In the genomic region with DNA sequence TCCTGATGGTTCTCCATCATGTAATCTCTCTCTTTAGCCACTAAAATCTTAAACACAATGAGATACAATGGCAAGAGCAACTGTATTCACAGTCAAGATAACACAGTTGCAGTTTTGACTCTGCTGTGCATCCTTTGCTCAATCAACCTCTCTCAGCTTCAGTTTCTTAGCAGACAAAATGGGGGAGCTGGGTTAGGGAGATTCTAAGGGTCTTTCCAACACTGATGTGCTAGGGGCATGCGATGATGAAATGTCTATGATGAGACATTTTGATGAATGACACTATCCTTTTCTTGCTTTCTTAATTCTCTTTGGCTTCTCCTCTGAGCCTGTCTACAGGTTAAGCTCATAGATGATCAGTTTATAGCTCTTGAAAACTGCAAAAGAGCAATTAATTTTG, we compare ENCODE assay signal across 1 cellular context.
TF ChIP-seq lines count a peak whose summit lies in the region.

No MANE protein-coding gene starts in this region.

TF ChIP-seq in GM12878, 131 proteins besides CTCF, POLR2A, EP300 and RAD21:
- TF ChIP-seq HDGF (IDR thresholded peaks at IDR 0.05), result no peak
- TF ChIP-seq, protein P1, sequence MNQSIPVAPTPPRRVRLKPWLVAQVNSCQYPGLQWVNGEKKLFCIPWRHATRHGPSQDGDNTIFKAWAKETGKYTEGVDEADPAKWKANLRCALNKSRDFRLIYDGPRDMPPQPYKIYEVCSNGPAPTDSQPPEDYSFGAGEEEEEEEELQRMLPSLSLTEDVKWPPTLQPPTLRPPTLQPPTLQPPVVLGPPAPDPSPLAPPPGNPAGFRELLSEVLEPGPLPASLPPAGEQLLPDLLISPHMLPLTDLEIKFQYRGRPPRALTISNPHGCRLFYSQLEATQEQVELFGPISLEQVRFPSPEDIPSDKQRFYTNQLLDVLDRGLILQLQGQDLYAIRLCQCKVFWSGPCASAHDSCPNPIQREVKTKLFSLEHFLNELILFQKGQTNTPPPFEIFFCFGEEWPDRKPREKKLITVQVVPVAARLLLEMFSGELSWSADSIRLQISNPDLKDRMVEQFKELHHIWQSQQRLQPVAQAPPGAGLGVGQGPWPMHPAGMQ (IDR thresholded peaks at IDR 0.05; ENCODE audit: borderline replicate concordance), result no peak
- TF ChIP-seq PML (IDR thresholded peaks at IDR 0.05; ENCODE audit: low read length), result no peak
- TF ChIP-seq SRF (IDR thresholded peaks at IDR 0.05; ENCODE audit: low read depth in 2 of 2, low read length in 2 of 2), result no peak
- no peak for TF ChIP-seq SMARCA5 (IDR thresholded peaks at IDR 0.05)
- TF ChIP-seq ZNF207 (IDR thresholded peaks at IDR 0.05; ENCODE audit: borderline replicate concordance), result no peak
- TF ChIP-seq BCL11A (IDR thresholded peaks at IDR 0.05; ENCODE audit: low read depth, low read length), result no peak
- TF ChIP-seq RELA (IDR thresholded peaks at IDR 0.05; ENCODE audit: borderline replicate concordance, partially characterized antibody), result peak; percentile 40
- TF ChIP-seq ESRRA (IDR thresholded peaks at IDR 0.05; ENCODE audit: low read length), result no peak
- TF ChIP-seq, protein P2, sequence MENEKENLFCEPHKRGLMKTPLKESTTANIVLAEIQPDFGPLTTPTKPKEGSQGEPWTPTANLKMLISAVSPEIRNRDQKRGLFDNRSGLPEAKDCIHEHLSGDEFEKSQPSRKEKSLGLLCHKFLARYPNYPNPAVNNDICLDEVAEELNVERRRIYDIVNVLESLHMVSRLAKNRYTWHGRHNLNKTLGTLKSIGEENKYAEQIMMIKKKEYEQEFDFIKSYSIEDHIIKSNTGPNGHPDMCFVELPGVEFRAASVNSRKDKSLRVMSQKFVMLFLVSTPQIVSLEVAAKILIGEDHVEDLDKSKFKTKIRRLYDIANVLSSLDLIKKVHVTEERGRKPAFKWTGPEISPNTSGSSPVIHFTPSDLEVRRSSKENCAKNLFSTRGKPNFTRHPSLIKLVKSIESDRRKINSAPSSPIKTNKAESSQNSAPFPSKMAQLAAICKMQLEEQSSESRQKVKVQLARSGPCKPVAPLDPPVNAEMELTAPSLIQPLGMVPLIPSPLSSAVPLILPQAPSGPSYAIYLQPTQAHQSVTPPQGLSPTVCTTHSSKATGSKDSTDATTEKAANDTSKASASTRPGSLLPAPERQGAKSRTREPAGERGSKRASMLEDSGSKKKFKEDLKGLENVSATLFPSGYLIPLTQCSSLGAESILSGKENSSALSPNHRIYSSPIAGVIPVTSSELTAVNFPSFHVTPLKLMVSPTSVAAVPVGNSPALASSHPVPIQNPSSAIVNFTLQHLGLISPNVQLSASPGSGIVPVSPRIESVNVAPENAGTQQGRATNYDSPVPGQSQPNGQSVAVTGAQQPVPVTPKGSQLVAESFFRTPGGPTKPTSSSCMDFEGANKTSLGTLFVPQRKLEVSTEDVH (IDR thresholded peaks at IDR 0.05; ENCODE audit: low read depth, partially characterized antibody), result no peak
- TF ChIP-seq WRNIP1 (IDR thresholded peaks at IDR 0.05; ENCODE audit: borderline replicate concordance, low read depth, low read length), result no peak
- no peak for TF ChIP-seq NR2F1 (conservative IDR thresholded peaks at IDR 0.05)
- TF ChIP-seq NFIC (IDR thresholded peaks at IDR 0.05; ENCODE audit: low read depth, low read length), result 0 out of 2 replicates have a peak, but pooled peaks have one; percentile 15
- no peak for TF ChIP-seq PAX5 (IDR thresholded peaks at IDR 0.05; ENCODE audit: borderline replicate concordance, low read depth, low read length)
- no peak for TF ChIP-seq NR2C2 (IDR thresholded peaks at IDR 0.05; ENCODE audit: borderline replicate concordance, control insufficient read depth, insufficient read length, low read depth)
- TF ChIP-seq CHD1 (IDR thresholded peaks at IDR 0.05; ENCODE audit: low read depth, low read length), result no peak
- TF ChIP-seq ZBED1 (IDR thresholded peaks at IDR 0.05; ENCODE audit: borderline replicate concordance), result 0 out of 2 replicates have a peak, but pooled peaks have one; percentile 37
- TF ChIP-seq, protein P3, sequence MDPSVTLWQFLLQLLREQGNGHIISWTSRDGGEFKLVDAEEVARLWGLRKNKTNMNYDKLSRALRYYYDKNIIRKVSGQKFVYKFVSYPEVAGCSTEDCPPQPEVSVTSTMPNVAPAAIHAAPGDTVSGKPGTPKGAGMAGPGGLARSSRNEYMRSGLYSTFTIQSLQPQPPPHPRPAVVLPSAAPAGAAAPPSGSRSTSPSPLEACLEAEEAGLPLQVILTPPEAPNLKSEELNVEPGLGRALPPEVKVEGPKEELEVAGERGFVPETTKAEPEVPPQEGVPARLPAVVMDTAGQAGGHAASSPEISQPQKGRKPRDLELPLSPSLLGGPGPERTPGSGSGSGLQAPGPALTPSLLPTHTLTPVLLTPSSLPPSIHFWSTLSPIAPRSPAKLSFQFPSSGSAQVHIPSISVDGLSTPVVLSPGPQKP (IDR thresholded peaks at IDR 0.05; ENCODE audit: low read depth, low read length), result no peak
- no peak for TF ChIP-seq SIX5 (IDR thresholded peaks at IDR 0.05; ENCODE audit: low read depth, low read length, severe bottlenecking)
- TF ChIP-seq YY1 (IDR thresholded peaks at IDR 0.05; ENCODE audit: low read depth, low read length), result peak; percentile 82
- no peak for TF ChIP-seq ZNF217 (IDR thresholded peaks at IDR 0.05)
- no peak for TF ChIP-seq TBL1XR1 (IDR thresholded peaks at IDR 0.05; ENCODE audit: low read depth, low read length)
- TF ChIP-seq IKZF1 (conservative IDR thresholded peaks at IDR 0.05), result no peak
- TF ChIP-seq SUPT20H (IDR thresholded peaks at IDR 0.05; ENCODE audit: borderline replicate concordance, control insufficient read depth, low read depth, low read length), result no peak
- TF ChIP-seq, protein P4, sequence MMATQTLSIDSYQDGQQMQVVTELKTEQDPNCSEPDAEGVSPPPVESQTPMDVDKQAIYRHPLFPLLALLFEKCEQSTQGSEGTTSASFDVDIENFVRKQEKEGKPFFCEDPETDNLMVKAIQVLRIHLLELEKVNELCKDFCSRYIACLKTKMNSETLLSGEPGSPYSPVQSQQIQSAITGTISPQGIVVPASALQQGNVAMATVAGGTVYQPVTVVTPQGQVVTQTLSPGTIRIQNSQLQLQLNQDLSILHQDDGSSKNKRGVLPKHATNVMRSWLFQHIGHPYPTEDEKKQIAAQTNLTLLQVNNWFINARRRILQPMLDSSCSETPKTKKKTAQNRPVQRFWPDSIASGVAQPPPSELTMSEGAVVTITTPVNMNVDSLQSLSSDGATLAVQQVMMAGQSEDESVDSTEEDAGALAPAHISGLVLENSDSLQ (IDR thresholded peaks at IDR 0.05), result peak; percentile 23; the same call in 1 of the 2 replicates
- no peak for TF ChIP-seq FOS (IDR thresholded peaks at IDR 0.05; ENCODE audit: borderline replicate concordance, extremely low read depth, insufficient read length)
- peak; percentile 44; the same call in 1 of the 2 replicates for TF ChIP-seq JUNB (IDR thresholded peaks at IDR 0.05)
- TF ChIP-seq TAF1 (IDR thresholded peaks at IDR 0.05; ENCODE audit: borderline replicate concordance, low read depth, low read length), result no peak
- 0 out of 4 replicates have a peak, but pooled peaks of 1 of the 2 experiments have one; percentile 8 for TF ChIP-seq ETV6 (conservative IDR thresholded peaks at IDR 0.05 in 1 of 2, IDR thresholded peaks at IDR 0.05 in 1 of 2; ENCODE audit: borderline replicate concordance in 1 of 2, low read depth in 1 of 2)
- no peak for TF ChIP-seq SMC3 (IDR thresholded peaks at IDR 0.05; ENCODE audit: borderline replicate concordance, low read length)
- TF ChIP-seq POLR2AphosphoS2 (IDR thresholded peaks at IDR 0.05; ENCODE audit: low read depth, low read length), result no peak
- peak; percentile 74 for TF ChIP-seq CREB1 (IDR thresholded peaks at IDR 0.05; ENCODE audit: low read depth)
- no peak; the same call in 1 of the 2 replicates for TF ChIP-seq RUNX3 (IDR thresholded peaks at IDR 0.05; ENCODE audit: low read length)
- peak; percentile 57; the same call in 1 of the 2 replicates for TF ChIP-seq CREM (IDR thresholded peaks at IDR 0.05; ENCODE audit: low read depth)
- TF ChIP-seq EGR1 (IDR thresholded peaks at IDR 0.05; ENCODE audit: borderline replicate concordance in 1 of 2, low read depth in 2 of 2, low read length in 2 of 2), result no peak
- no peak for TF ChIP-seq CBX3 (IDR thresholded peaks at IDR 0.05; ENCODE audit: borderline replicate concordance, low read depth)
- TF ChIP-seq, protein P5, sequence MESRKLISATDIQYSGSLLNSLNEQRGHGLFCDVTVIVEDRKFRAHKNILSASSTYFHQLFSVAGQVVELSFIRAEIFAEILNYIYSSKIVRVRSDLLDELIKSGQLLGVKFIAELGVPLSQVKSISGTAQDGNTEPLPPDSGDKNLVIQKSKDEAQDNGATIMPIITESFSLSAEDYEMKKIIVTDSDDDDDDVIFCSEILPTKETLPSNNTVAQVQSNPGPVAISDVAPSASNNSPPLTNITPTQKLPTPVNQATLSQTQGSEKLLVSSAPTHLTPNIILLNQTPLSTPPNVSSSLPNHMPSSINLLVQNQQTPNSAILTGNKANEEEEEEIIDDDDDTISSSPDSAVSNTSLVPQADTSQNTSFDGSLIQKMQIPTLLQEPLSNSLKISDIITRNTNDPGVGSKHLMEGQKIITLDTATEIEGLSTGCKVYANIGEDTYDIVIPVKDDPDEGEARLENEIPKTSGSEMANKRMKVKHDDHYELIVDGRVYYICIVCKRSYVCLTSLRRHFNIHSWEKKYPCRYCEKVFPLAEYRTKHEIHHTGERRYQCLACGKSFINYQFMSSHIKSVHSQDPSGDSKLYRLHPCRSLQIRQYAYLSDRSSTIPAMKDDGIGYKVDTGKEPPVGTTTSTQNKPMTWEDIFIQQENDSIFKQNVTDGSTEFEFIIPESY (IDR thresholded peaks at IDR 0.05), result no peak
